In the genomic region with DNA sequence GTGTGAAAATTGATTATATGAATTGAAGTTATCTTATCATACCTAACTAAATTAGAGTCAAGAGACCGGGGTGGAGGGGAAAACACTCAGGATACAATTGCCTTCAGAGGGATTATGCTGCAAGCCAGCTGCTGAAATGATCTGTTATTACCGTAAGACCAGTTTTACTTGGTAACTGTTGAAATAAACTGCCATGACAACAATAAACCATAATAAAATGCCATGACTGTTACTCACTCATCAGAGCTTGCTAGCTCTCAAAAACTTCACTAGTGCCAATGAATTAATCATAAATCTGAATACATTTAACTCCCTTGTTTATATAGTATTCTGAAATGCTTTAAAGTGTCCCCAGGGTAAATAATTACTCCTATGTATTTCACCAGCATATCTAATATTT, we compare ENCODE assay signal across 16 cellular contexts.
DNase-seq lines count a peak whose midpoint lies in the region; ATAC-seq, FAIRE-seq and TF ChIP-seq lines count a peak whose summit lies in the region.
"Had no signal": no experiment of that assay in that cellular context is flagged by ENCODE, and none has a peak within 500 bp of the region (broad histone marks: within the 10 kb centered on the region; RNA-seq: fewer than 3 reads in every experiment).

No MANE protein-coding gene starts in this region.

- no peak overlapping the region for H3K4me3 ChIP-seq in AG09309 (ENCODE audit: control insufficient read depth, low read depth, low read length)
- H3K4me3 ChIP-seq in bronchial epithelial cell (ENCODE audit: low read depth, low read length) = no peak overlapping the region
- H3K4me3 ChIP-seq in left lung = no peak overlapping the region
- H3K4me3 ChIP-seq: gastroesophageal sphincter, pancreas had no signal

- no peak for FAIRE-seq in bronchial epithelial cell (lab: Jason Lieb, UNC)
- FAIRE-seq: HepG2 had no signal

- no peak overlapping the region for H3K4me3 Mint-ChIP-seq in natural killer cell treated with Interleukin-12 subunit alpha and Interleukin-12 subunit beta and Interleukin-15 and Interleukin-18, amount 100 ng/mL, for 72 hours
- H3K4me3 Mint-ChIP-seq: activated T-cell treated with anti-CD3 and anti-CD28 coated beads, Interleukin-2, amount 50 U/mL, for 72 hours; CD4-positive, CD25-positive, alpha-beta regulatory T cell had no signal

- peak; percentile 42 for DNase-seq in AG09309 (ENCODE audit: low read depth)
- peak; percentile 38 for DNase-seq in HS-5 (ENCODE audit: low read depth)
- DNase-seq in bronchial epithelial cell (ENCODE audit: low read depth) = peak; percentile 95
- DNase-seq in left lung = no peak
- DNase-seq in ureter (ENCODE audit: low spot score) = no peak
- no peak for DNase-seq in middle frontal gyrus (ENCODE audit: extremely low spot score, low spot score)
- DNase-seq in natural killer cell treated with Interleukin-12 subunit alpha and Interleukin-12 subunit beta and Interleukin-15 and Interleukin-18, amount 100 ng/mL, for 72 hours (ENCODE audit: low spot score) = no peak
- DNase-seq: activated CD4-positive, alpha-beta T cell treated with anti-CD3 and anti-CD28 coated beads for 1 hour; activated T-cell treated with anti-CD3 and anti-CD28 coated beads, Interleukin-2, amount 50 U/mL, for 72 hours; CD4-positive, CD25-positive, alpha-beta regulatory T cell; central memory CD4-positive, alpha-beta T cell; NCI-H1436; pancreas had no signal

- H3K36me3 ChIP-seq in bronchial epithelial cell (ENCODE audit: control insufficient read depth, insufficient read depth, low read length) (no peaks in the 10 kb centered on the region), left lung (no peaks in the 10 kb centered on the region)
- H3K36me3 ChIP-seq: gastroesophageal sphincter, pancreas had no signal

- H3K27me3 ChIP-seq in bronchial epithelial cell (ENCODE audit: control insufficient read depth, insufficient read depth, low read length) (no peaks in the 10 kb centered on the region), left lung (no peaks in the 10 kb centered on the region)
- H3K27me3 ChIP-seq: gastroesophageal sphincter, pancreas had no signal

- peaks cover 0 to 2% of the 10 kb centered on the region in 2 donors for H3K4me1 Mint-ChIP-seq in natural killer cell treated with Interleukin-12 subunit alpha and Interleukin-12 subunit beta and Interleukin-15 and Interleukin-18, amount 100 ng/mL, for 72 hours (ENCODE audit: low read depth in 2 of 2)

- no peaks in the 10 kb centered on the region for H3K27me3 Mint-ChIP-seq in natural killer cell treated with Interleukin-12 subunit alpha and Interleukin-12 subunit beta and Interleukin-15 and Interleukin-18, amount 100 ng/mL, for 72 hours
- H3K27me3 Mint-ChIP-seq: CD4-positive, CD25-positive, alpha-beta regulatory T cell had no signal

- no peaks in the 10 kb centered on the region for H3K36me3 Mint-ChIP-seq in natural killer cell treated with Interleukin-12 subunit alpha and Interleukin-12 subunit beta and Interleukin-15 and Interleukin-18, amount 100 ng/mL, for 72 hours
- H3K36me3 Mint-ChIP-seq: CD4-positive, CD25-positive, alpha-beta regulatory T cell had no signal

- H3K27ac Mint-ChIP-seq in natural killer cell treated with Interleukin-12 subunit alpha and Interleukin-12 subunit beta and Interleukin-15 and Interleukin-18, amount 100 ng/mL, for 72 hours = no peak overlapping the region
- H3K27ac Mint-ChIP-seq: activated T-cell treated with anti-CD3 and anti-CD28 coated beads, Interleukin-2, amount 50 U/mL, for 72 hours; CD4-positive, CD25-positive, alpha-beta regulatory T cell had no signal

- intact Hi-C loops in left lung (cut with DNase I) = no loop called here

- H3K9me3 ChIP-seq in left lung = no peaks in the 10 kb centered on the region
- H3K9me3 ChIP-seq: gastroesophageal sphincter, pancreas had no signal

- H3K27ac ChIP-seq in left lung = peak overlapping the region in 1 of 2 donors; percentile 14
- H3K27ac ChIP-seq: gastroesophageal sphincter, pancreas had no signal

- TF ChIP-seq CTCF in AG09309 (IDR thresholded peaks at IDR 0.05; ENCODE audit: control insufficient read depth, insufficient read depth, low read depth, low read length, missing control alignments) = no peak
- no peak for TF ChIP-seq CTCF in bronchial epithelial cell (IDR thresholded peaks at IDR 0.05; ENCODE audit: insufficient read depth, low read length, severe bottlenecking)
- TF ChIP-seq CTCF in left lung (IDR thresholded peaks at IDR 0.05) = no peak

- no peaks in the 10 kb centered on the region for H3K4me1 ChIP-seq in left lung
- H3K4me1 ChIP-seq: pancreas had no signal

- ATAC-seq in left lung = peak; percentile 56
- no peak for ATAC-seq in GM18511 (IDR thresholded peaks at IDR 0.05; ENCODE audit: unreplicated experiment)
- ATAC-seq in natural killer cell treated with Interleukin-12 subunit alpha and Interleukin-12 subunit beta and Interleukin-15 and Interleukin-18, amount 100 ng/mL, for 72 hours = no peak
- ATAC-seq: activated T-cell treated with anti-CD3 and anti-CD28 coated beads, Interleukin-2, amount 50 U/mL, for 72 hours; gastroesophageal sphincter; HepG2 had no signal

- no peaks in the 10 kb centered on the region for H3K9me3 Mint-ChIP-seq in natural killer cell treated with Interleukin-12 subunit alpha and Interleukin-12 subunit beta and Interleukin-15 and Interleukin-18, amount 100 ng/mL, for 72 hours
- H3K9me3 Mint-ChIP-seq: activated T-cell treated with anti-CD3 and anti-CD28 coated beads, Interleukin-2, amount 50 U/mL, for 72 hours had no signal

Comparison
In these comparisons a context has a peak if more than half of its experiments do, and no peak if none do; other contexts are left out.
1. DNase-seq: peak in AG09309 (single experiment), HS-5 (single experiment) and bronchial epithelial cell (single experiment); none in left lung (0 of 2), ureter (single experiment), middle frontal gyrus (single experiment) and natural killer cell treated with Interleukin-12 subunit alpha and Interleukin-12 subunit beta and Interleukin-15 and Interleukin-18, amount 100 ng/mL, for 72 hours (single experiment).